Comparison of ENCODE assay signal across 22 cellular contexts in genomic region chr4:26887143-26887542, GRCh38. TPM values are rescaled to one million over a fixed set of nuclear protein-coding genes. Genes with fewer than 3 reads are reported as not detected.
DNase-seq lines count a peak whose midpoint lies in the region; ATAC-seq and TF ChIP-seq lines count a peak whose summit lies in the region.
"Had no signal": no experiment of that assay in that cellular context is flagged by ENCODE, and none has a peak within 500 bp of the region (broad histone marks: within the 10 kb centered on the region; RNA-seq: fewer than 3 reads in every experiment).

No MANE protein-coding gene starts in this region.

- peaks cover 53% of the 10 kb centered on the region for H3K4me1 ChIP-seq in CD8-positive, alpha-beta T cell (ENCODE audit: insufficient read depth, low read length)
- peaks cover 3% of the 10 kb centered on the region for H3K4me1 ChIP-seq in neural progenitor cell

- peak; percentile 11 for ATAC-seq in CD8-positive, alpha-beta T cell
- ATAC-seq in activated naive CD4-positive, alpha-beta T cell treated with anti-CD3 and anti-CD28 coated beads, Interleukin-2, amount 50 U/mL, for 72 hours, result no peak
- no peak for ATAC-seq in naive B cell (ENCODE audit: low read depth in 2 of 2)
- ATAC-seq in GM18868 (IDR thresholded peaks at IDR 0.05; ENCODE audit: unreplicated experiment), result no peak
- ATAC-seq: PC-3, sciatic nerve, SK-N-SH treated with all-trans-retinoic acid at 6 μM for 48 hours had no signal

- peak overlapping the region; percentile 81 for H3K4me3 Mint-ChIP-seq in CD8-positive, alpha-beta T cell
- H3K4me3 Mint-ChIP-seq in naive B cell, result peak overlapping the region; percentile 13 to 85 (median 72)
- H3K4me3 Mint-ChIP-seq in neural progenitor cell, result no peak overlapping the region

- no peaks in the 10 kb centered on the region for H3F3A ChIP-seq in neural progenitor cell (ENCODE audit: low read depth)

- peaks cover 9% of the 10 kb centered on the region for H3K36me3 Mint-ChIP-seq in CD8-positive, alpha-beta T cell
- peaks cover 0 to 20% of the 10 kb centered on the region in 2 donors for H3K36me3 Mint-ChIP-seq in activated naive CD4-positive, alpha-beta T cell treated with anti-CD3 and anti-CD28 coated beads, Interleukin-2, amount 50 U/mL, for 72 hours
- H3K36me3 Mint-ChIP-seq in naive B cell (peaks cover 0 to 2% of the 10 kb centered on the region in 2 donors), neural progenitor cell (peaks cover 19% of the 10 kb centered on the region)

- H3K27ac Mint-ChIP-seq in CD8-positive, alpha-beta T cell, result peak overlapping the region; percentile 97
- peak overlapping the region; percentile 80 to 94 for H3K27ac Mint-ChIP-seq in activated naive CD4-positive, alpha-beta T cell treated with anti-CD3 and anti-CD28 coated beads, Interleukin-2, amount 50 U/mL, for 72 hours
- H3K27ac Mint-ChIP-seq in naive B cell (peak overlapping the region; percentile 95 to 99 (median 98)), neural progenitor cell (no peak overlapping the region)

- H3K27me3 Mint-ChIP-seq in CD8-positive, alpha-beta T cell (ENCODE audit: low read depth), result no peaks in the 10 kb centered on the region
- H3K27me3 Mint-ChIP-seq in naive B cell, result no peaks in the 10 kb centered on the region
- H3K27me3 Mint-ChIP-seq in neural progenitor cell (ENCODE audit: insufficient read depth, low read depth), result no peaks in the 10 kb centered on the region

- CTCF ChIA-PET in CD8-positive, alpha-beta T cell (lab: Charles Lee), result interaction anchor here (0.6 to 1.6 kb wide), 4 partner anchors 13 to 168 kb away, joined by 3 to 6 read pairs (median 3); no protein-coding TSS in a partner anchor

- peaks cover 2% of the 10 kb centered on the region for H3K9me3 Mint-ChIP-seq in CD8-positive, alpha-beta T cell
- peaks cover 0 to 6% of the 10 kb centered on the region in 2 donors for H3K9me3 Mint-ChIP-seq in activated naive CD4-positive, alpha-beta T cell treated with anti-CD3 and anti-CD28 coated beads, Interleukin-2, amount 50 U/mL, for 72 hours
- H3K9me3 Mint-ChIP-seq in naive B cell, result peaks cover 0 to 5% (median 0%) of the 10 kb centered on the region in 7 donors
- peaks cover 29% of the 10 kb centered on the region for H3K9me3 Mint-ChIP-seq in neural progenitor cell

- DNase-seq in CD8-positive, alpha-beta T cell, result no peak
- no peak for DNase-seq in activated naive CD4-positive, alpha-beta T cell treated with anti-CD3 and anti-CD28 coated beads, Interleukin-2, amount 50 U/mL, for 72 hours (ENCODE audit: low spot score in 2 of 2)
- DNase-seq in naive B cell (no peak), SW 1271 (lab: John Stamatoyannopoulos, UW) (no peak), middle frontal gyrus (ENCODE audit: extremely low spot score, low spot score) (no peak), neural progenitor cell (ENCODE audit: low spot score) (no peak)
- DNase-seq: activated CD8-positive, alpha-beta memory T cell treated with anti-CD3 and anti-CD28 coated beads, Interleukin-2, amount 50 U/mL, for 4 hours; anterior cingulate cortex; H7; MM.1S; NCI-H2029; NCI-H524; nucleus accumbens; PC-3; stimulated activated CD4-positive, alpha-beta T cell treated with anti-CD3 and anti-CD28 coated beads, Interleukin-2, amount 100 ng/mL, for 48 hours; stimulated activated CD8-positive, alpha-beta memory T cell treated with anti-CD3 and anti-CD28 coated beads, Interleukin-4, amount 100 ng/mL, for 48 hours had no signal

- H3K4me2 ChIP-seq in neural progenitor cell, result no peak overlapping the region

- TF ChIP-seq CTCF in CD8-positive, alpha-beta T cell (IDR thresholded peaks at IDR 0.05), result no peak
- TF ChIP-seq CTCF in neural progenitor cell (IDR thresholded peaks at IDR 0.05), result no peak

- no peak overlapping the region for H3K9ac ChIP-seq in neural progenitor cell

- H3K27ac ChIP-seq in CD8-positive, alpha-beta T cell (ENCODE audit: low read depth, low read length), result peak overlapping the region; percentile 68
- H3K27ac ChIP-seq in KOPT-K1 (ENCODE audit: low read depth, low read length, poor library complexity, severe bottlenecking) (peak overlapping the region; percentile 80), neural progenitor cell (no peak overlapping the region)
- H3K27ac ChIP-seq: C4-2B had no signal

- H2AFZ ChIP-seq in neural progenitor cell (replicated peaks), result no peak overlapping the region

- no peaks in the 10 kb centered on the region for H3K36me3 ChIP-seq in CD8-positive, alpha-beta T cell (ENCODE audit: insufficient read depth, low read length)
- no peaks in the 10 kb centered on the region for H3K36me3 ChIP-seq in KOPT-K1 (ENCODE audit: insufficient read depth, low read length)
- H3K36me3 ChIP-seq in neural progenitor cell, result no peaks in the 10 kb centered on the region
- H3K36me3 ChIP-seq: tibial nerve had no signal

- H4K20me1 ChIP-seq in neural progenitor cell (ENCODE audit: low read depth), result no peaks in the 10 kb centered on the region

- POLR2A ChIA-PET in CD8-positive, alpha-beta T cell (lab: Charles Lee), result interaction anchor here (1.0 to 3.8 kb wide), 7 partner anchors 12 to 303 kb away, joined by 3 to 81 read pairs (median 4); partner anchors contain the start of genes STIM2 and TBC1D19

- H3K79me2 ChIP-seq in neural progenitor cell (ENCODE audit: low read depth), result peaks cover 49% of the 10 kb centered on the region

- intact Hi-C loops in CD8-positive, alpha-beta T cell (cut with DNase I, micrococcal nuclease), result loop anchor here (2.0 kb wide), 3 partner anchors 16 to 26 kb away; partner anchors contain the start of gene STIM2 (in 1 of the 2)

- H3K4me3 ChIP-seq in CD8-positive, alpha-beta T cell (ENCODE audit: low read depth, low read length), result peak overlapping the region; percentile 28
- H3K4me3 ChIP-seq in neural progenitor cell, result no peak overlapping the region
- H3K4me3 ChIP-seq: tibial nerve had no signal

- peaks cover 86% of the 10 kb centered on the region for H3K4me1 Mint-ChIP-seq in CD8-positive, alpha-beta T cell (ENCODE audit: low read depth)
- H3K4me1 Mint-ChIP-seq in naive B cell (peaks cover 63 to 87% (median 72%) of the 10 kb centered on the region in 3 donors), neural progenitor cell (no peaks in the 10 kb centered on the region)

- no peaks in the 10 kb centered on the region for H3K27me3 ChIP-seq in CD8-positive, alpha-beta T cell (ENCODE audit: insufficient read depth, low read length)
- no peaks in the 10 kb centered on the region for H3K27me3 ChIP-seq in neural progenitor cell
- H3K27me3 ChIP-seq: tibial nerve had no signal

- H3K9me3 ChIP-seq in CD8-positive, alpha-beta T cell (ENCODE audit: low read length), result no peaks in the 10 kb centered on the region
- H3K9me3 ChIP-seq in KOPT-K1 (ENCODE audit: insufficient read depth, low read length, poor library complexity, severe bottlenecking), result peaks cover 11% of the 10 kb centered on the region
- no peaks in the 10 kb centered on the region for H3K9me3 ChIP-seq in neural progenitor cell (ENCODE audit: low read depth)
- H3K9me3 ChIP-seq: tibial nerve had no signal

RNA-seq across cellular contexts. Expression of gene STIM2, which starts 26.5 kb away (rescaled TPM):
- total RNA-seq in CD8-positive, alpha-beta T cell, result 10 to 100 TPM; 61.1 to 67.0 TPM
- total RNA-seq in activated naive CD4-positive, alpha-beta T cell treated with anti-CD3 and anti-CD28 coated beads, Interleukin-2, amount 50 U/mL, for 72 hours, result 10 to 100 TPM; 43.0 to 49.1 TPM
- 10 to 100 TPM; 35.5 to 63.2 (median 46.0) TPM for polyA plus RNA-seq in naive B cell (ENCODE audit: low read depth in 6 of 6)
- total RNA-seq in neural progenitor cell (ENCODE audit: low replicate concordance), result 20.6 and 25.8 TPM in 2 replicates
